ENCODE assay signal across 2 cellular contexts in the genomic region with DNA sequence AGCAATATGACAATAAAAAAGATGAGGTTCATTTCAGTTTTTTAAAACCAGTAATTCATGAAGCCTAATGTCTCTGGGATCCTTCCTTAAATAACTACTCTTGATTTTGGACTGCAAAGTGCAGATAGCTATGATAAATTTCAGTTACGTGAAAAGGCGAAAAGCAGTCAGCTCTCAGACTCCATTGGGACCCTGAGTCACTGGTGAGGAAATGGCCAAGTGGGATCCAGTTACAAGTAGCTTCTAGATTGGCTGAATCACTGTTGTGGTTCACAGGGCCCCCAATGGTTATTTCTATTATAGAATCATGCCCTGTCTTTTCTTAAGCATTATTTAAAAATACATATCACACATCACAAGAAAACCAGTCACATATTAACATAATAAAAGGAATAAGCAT.
TF ChIP-seq lines count a peak whose summit lies in the region.

No MANE protein-coding gene starts in this region.

TF ChIP-seq in SK-N-SH, 30 proteins besides CTCF, POLR2A, EP300 and RAD21:
- no peak for TF ChIP-seq GATA2 (CRISPR knock-in tag; IDR thresholded peaks at IDR 0.05)
- TF ChIP-seq, protein P1, sequence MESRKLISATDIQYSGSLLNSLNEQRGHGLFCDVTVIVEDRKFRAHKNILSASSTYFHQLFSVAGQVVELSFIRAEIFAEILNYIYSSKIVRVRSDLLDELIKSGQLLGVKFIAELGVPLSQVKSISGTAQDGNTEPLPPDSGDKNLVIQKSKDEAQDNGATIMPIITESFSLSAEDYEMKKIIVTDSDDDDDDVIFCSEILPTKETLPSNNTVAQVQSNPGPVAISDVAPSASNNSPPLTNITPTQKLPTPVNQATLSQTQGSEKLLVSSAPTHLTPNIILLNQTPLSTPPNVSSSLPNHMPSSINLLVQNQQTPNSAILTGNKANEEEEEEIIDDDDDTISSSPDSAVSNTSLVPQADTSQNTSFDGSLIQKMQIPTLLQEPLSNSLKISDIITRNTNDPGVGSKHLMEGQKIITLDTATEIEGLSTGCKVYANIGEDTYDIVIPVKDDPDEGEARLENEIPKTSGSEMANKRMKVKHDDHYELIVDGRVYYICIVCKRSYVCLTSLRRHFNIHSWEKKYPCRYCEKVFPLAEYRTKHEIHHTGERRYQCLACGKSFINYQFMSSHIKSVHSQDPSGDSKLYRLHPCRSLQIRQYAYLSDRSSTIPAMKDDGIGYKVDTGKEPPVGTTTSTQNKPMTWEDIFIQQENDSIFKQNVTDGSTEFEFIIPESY (IDR thresholded peaks at IDR 0.05; ENCODE audit: borderline replicate concordance, low read depth), result no peak
- TF ChIP-seq MEF2A (IDR thresholded peaks at IDR 0.05; ENCODE audit: borderline replicate concordance, low read depth), result no peak
- TF ChIP-seq NFIC (IDR thresholded peaks at IDR 0.05; ENCODE audit: borderline replicate concordance), result no peak

TF ChIP-seq in SK-N-SH treated with all-trans-retinoic acid at 6 μM for 48 hours, 23 proteins besides CTCF, POLR2A, EP300 and RAD21:
- TF ChIP-seq TOX (CRISPR knock-in tag; IDR thresholded peaks at IDR 0.05; ENCODE audit: borderline replicate concordance) (no peak), RARB (CRISPR knock-in tag; IDR thresholded peaks at IDR 0.05) (no peak), ZFP3 (CRISPR knock-in tag; IDR thresholded peaks at IDR 0.05) (no peak), PPARA (CRISPR knock-in tag; IDR thresholded peaks at IDR 0.05; ENCODE audit: borderline replicate concordance) (no peak), ZC3H10 (CRISPR knock-in tag; IDR thresholded peaks at IDR 0.05) (no peak), CSDC2 (CRISPR knock-in tag; IDR thresholded peaks at IDR 0.05) (no peak), SNAI2 (CRISPR knock-in tag; IDR thresholded peaks at IDR 0.05) (no peak), OSR1 (CRISPR knock-in tag; IDR thresholded peaks at IDR 0.05) (no peak)
- TF ChIP-seq, protein P2, sequence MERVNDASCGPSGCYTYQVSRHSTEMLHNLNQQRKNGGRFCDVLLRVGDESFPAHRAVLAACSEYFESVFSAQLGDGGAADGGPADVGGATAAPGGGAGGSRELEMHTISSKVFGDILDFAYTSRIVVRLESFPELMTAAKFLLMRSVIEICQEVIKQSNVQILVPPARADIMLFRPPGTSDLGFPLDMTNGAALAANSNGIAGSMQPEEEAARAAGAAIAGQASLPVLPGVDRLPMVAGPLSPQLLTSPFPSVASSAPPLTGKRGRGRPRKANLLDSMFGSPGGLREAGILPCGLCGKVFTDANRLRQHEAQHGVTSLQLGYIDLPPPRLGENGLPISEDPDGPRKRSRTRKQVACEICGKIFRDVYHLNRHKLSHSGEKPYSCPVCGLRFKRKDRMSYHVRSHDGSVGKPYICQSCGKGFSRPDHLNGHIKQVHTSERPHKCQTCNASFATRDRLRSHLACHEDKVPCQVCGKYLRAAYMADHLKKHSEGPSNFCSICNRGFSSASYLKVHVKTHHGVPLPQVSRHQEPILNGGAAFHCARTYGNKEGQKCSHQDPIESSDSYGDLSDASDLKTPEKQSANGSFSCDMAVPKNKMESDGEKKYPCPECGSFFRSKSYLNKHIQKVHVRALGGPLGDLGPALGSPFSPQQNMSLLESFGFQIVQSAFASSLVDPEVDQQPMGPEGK (CRISPR knock-in tag; IDR thresholded peaks at IDR 0.05; ENCODE audit: borderline replicate concordance), result no peak
- TF ChIP-seq, protein P3, sequence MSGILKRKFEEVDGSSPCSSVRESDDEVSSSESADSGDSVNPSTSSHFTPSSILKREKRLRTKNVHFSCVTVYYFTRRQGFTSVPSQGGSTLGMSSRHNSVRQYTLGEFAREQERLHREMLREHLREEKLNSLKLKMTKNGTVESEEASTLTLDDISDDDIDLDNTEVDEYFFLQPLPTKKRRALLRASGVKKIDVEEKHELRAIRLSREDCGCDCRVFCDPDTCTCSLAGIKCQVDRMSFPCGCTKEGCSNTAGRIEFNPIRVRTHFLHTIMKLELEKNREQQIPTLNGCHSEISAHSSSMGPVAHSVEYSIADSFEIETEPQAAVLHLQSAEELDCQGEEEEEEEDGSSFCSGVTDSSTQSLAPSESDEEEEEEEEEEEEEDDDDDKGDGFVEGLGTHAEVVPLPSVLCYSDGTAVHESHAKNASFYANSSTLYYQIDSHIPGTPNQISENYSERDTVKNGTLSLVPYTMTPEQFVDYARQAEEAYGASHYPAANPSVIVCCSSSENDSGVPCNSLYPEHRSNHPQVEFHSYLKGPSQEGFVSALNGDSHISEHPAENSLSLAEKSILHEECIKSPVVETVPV (CRISPR knock-in tag; IDR thresholded peaks at IDR 0.05), result no peak
- TF ChIP-seq, protein P4, sequence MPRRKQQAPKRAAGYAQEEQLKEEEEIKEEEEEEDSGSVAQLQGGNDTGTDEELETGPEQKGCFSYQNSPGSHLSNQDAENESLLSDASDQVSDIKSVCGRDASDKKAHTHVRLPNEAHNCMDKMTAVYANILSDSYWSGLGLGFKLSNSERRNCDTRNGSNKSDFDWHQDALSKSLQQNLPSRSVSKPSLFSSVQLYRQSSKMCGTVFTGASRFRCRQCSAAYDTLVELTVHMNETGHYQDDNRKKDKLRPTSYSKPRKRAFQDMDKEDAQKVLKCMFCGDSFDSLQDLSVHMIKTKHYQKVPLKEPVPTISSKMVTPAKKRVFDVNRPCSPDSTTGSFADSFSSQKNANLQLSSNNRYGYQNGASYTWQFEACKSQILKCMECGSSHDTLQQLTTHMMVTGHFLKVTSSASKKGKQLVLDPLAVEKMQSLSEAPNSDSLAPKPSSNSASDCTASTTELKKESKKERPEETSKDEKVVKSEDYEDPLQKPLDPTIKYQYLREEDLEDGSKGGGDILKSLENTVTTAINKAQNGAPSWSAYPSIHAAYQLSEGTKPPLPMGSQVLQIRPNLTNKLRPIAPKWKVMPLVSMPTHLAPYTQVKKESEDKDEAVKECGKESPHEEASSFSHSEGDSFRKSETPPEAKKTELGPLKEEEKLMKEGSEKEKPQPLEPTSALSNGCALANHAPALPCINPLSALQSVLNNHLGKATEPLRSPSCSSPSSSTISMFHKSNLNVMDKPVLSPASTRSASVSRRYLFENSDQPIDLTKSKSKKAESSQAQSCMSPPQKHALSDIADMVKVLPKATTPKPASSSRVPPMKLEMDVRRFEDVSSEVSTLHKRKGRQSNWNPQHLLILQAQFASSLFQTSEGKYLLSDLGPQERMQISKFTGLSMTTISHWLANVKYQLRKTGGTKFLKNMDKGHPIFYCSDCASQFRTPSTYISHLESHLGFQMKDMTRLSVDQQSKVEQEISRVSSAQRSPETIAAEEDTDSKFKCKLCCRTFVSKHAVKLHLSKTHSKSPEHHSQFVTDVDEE (CRISPR knock-in tag; IDR thresholded peaks at IDR 0.05), result no peak
- TF ChIP-seq, protein P5, sequence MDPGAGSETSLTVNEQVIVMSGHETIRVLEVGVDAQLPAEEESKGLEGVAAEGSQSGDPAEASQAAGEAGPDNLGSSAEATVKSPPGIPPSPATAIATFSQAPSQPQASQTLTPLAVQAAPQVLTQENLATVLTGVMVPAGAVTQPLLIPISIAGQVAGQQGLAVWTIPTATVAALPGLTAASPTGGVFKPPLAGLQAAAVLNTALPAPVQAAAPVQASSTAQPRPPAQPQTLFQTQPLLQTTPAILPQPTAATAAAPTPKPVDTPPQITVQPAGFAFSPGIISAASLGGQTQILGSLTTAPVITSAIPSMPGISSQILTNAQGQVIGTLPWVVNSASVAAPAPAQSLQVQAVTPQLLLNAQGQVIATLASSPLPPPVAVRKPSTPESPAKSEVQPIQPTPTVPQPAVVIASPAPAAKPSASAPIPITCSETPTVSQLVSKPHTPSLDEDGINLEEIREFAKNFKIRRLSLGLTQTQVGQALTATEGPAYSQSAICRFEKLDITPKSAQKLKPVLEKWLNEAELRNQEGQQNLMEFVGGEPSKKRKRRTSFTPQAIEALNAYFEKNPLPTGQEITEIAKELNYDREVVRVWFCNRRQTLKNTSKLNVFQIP (CRISPR knock-in tag; IDR thresholded peaks at IDR 0.05; ENCODE audit: borderline replicate concordance, low read depth), result no peak
